ENCODE assay signal across 8 cellular contexts in genomic region chr19:6161271-6161850, GRCh38. TPM values are rescaled to one million over a fixed set of nuclear protein-coding genes. Genes with fewer than 3 reads are reported as not detected.
DNase-seq lines count a peak whose midpoint lies in the region; ATAC-seq and TF ChIP-seq lines count a peak whose summit lies in the region.

No MANE protein-coding gene starts in this region.

- no peak for TF ChIP-seq RAD21 in SK-N-SH (IDR thresholded peaks at IDR 0.05; ENCODE audit: low read length)

- H3K9ac ChIP-seq in SK-N-SH, result no peak overlapping the region

- peak overlapping the region; percentile 83 for H3K27ac Mint-ChIP-seq in activated naive CD4-positive, alpha-beta T cell treated with anti-CD3 and anti-CD28 coated beads, Interleukin-2, amount 10 ng/mL, durations not matched to agents 7 days and 5 days
- peak overlapping the region in 7 of 10 donors; percentile 41 to 86 (median 77) for H3K27ac Mint-ChIP-seq in naive thymus-derived CD8-positive, alpha-beta T cell

- no peaks in the 10 kb centered on the region for H3K4me1 ChIP-seq in SK-N-SH (ENCODE audit: control insufficient read depth in 1 of 2, insufficient read depth in 2 of 2, low read depth in 1 of 2, low read length in 1 of 2)

- no peak for TF ChIP-seq EP300 in SK-N-SH (IDR thresholded peaks at IDR 0.05; ENCODE audit: borderline replicate concordance in 1 of 2, low read depth in 1 of 2, low read length in 1 of 2)

- no peaks in the 10 kb centered on the region for H4K20me1 ChIP-seq in SK-N-SH (ENCODE audit: insufficient read depth)

- no peak for TF ChIP-seq CTCF in SK-N-SH (IDR thresholded peaks at IDR 0.05)

- H3K36me3 ChIP-seq in SK-N-SH (replicated peaks in 1 of 2; ENCODE audit: control insufficient read depth in 1 of 2, insufficient read depth in 2 of 2, low read length in 1 of 2), result no peaks in the 10 kb centered on the region

- no peak overlapping the region for H3K4me2 ChIP-seq in SK-N-SH

- no peak overlapping the region for H3K4me3 ChIP-seq in SK-N-SH (ENCODE audit: low read depth in 2 of 2, low read length in 1 of 2)

- no peaks in the 10 kb centered on the region for H3K27me3 ChIP-seq in SK-N-SH (ENCODE audit: insufficient read depth)

- in situ Hi-C loops in ACHN (cut with HindIII; ENCODE audit: low pct_ligation_motif_present, low pct_unique_long_range_greater_than_20kb, low sequenced_read_pairs), result no loop called here

- H3K9me2 ChIP-seq in SK-N-SH, result no peaks in the 10 kb centered on the region

- H3K27ac ChIP-seq in SK-N-SH (ENCODE audit: low read depth in 2 of 2, low read length in 1 of 2), result no peak overlapping the region

- peaks cover 19% of the 10 kb centered on the region for H3K9me3 Mint-ChIP-seq in activated naive CD4-positive, alpha-beta T cell treated with anti-CD3 and anti-CD28 coated beads, Interleukin-2, amount 10 ng/mL, durations not matched to agents 7 days and 5 days
- H3K9me3 Mint-ChIP-seq in naive thymus-derived CD8-positive, alpha-beta T cell, result peaks cover 0 to 25% (median 16%) of the 10 kb centered on the region in 9 donors

- DNase-seq in SK-N-SH, result peak; percentile 13
- DNase-seq in activated naive CD4-positive, alpha-beta T cell treated with anti-CD3 and anti-CD28 coated beads, Interleukin-2, amount 10 ng/mL, durations not matched to agents 7 days and 5 days, result peak; percentile 81
- peak; percentile 13 to 90 (median 74) for DNase-seq in naive thymus-derived CD8-positive, alpha-beta T cell
- DNase-seq in OCI-M2 (lab: John Stamatoyannopoulos, UW; ENCODE audit: unreplicated experiment), result no peak
- no peak for DNase-seq in ACHN
- DNase-seq in DMS79 (lab: John Stamatoyannopoulos, UW), result no peak

- no peak for ATAC-seq in SK-N-SH treated with all-trans-retinoic acid at 6 μM for 48 hours
- ATAC-seq in naive thymus-derived CD8-positive, alpha-beta T cell, result peak; percentile 83 to 88

- peaks cover 24% of the 10 kb centered on the region for H3K27me3 Mint-ChIP-seq in activated naive CD4-positive, alpha-beta T cell treated with anti-CD3 and anti-CD28 coated beads, Interleukin-2, amount 10 ng/mL, durations not matched to agents 7 days and 5 days
- no peaks in the 10 kb centered on the region for H3K27me3 Mint-ChIP-seq in naive thymus-derived CD8-positive, alpha-beta T cell

- H2AFZ ChIP-seq in SK-N-SH (ENCODE audit: low read depth), result no peak overlapping the region

- TF ChIP-seq POLR2A in Raji (IDR thresholded peaks at IDR 0.05; ENCODE audit: insufficient read depth, low read depth, low read length), result peak; percentile 43; the same call in 1 of the 2 replicates

- peaks cover 16% of the 10 kb centered on the region for H3K4me1 Mint-ChIP-seq in activated naive CD4-positive, alpha-beta T cell treated with anti-CD3 and anti-CD28 coated beads, Interleukin-2, amount 10 ng/mL, durations not matched to agents 7 days and 5 days
- H3K4me1 Mint-ChIP-seq in naive thymus-derived CD8-positive, alpha-beta T cell, result peaks cover 6 to 16% (median 11%) of the 10 kb centered on the region in 4 donors

- POLR2A ChIA-PET in SK-N-SH (lab: Yijun Ruan, JAX), result no interaction called here
- POLR2A ChIA-PET in naive thymus-derived CD8-positive, alpha-beta T cell (lab: Charles Lee), result no interaction called here

- H3K79me2 ChIP-seq in SK-N-SH (ENCODE audit: insufficient read depth), result no peaks in the 10 kb centered on the region

- H3K36me3 Mint-ChIP-seq in activated naive CD4-positive, alpha-beta T cell treated with anti-CD3 and anti-CD28 coated beads, Interleukin-2, amount 10 ng/mL, durations not matched to agents 7 days and 5 days, result peaks cover 6% of the 10 kb centered on the region
- H3K36me3 Mint-ChIP-seq in naive thymus-derived CD8-positive, alpha-beta T cell, result peaks cover 0 to 4% (median 0%) of the 10 kb centered on the region in 3 donors

- CTCF ChIA-PET in SK-N-SH (lab: Yijun Ruan, JAX), result no interaction called here
- CTCF ChIA-PET in activated naive CD4-positive, alpha-beta T cell treated with anti-CD3 and anti-CD28 coated beads, Interleukin-2, amount 10 ng/mL, durations not matched to agents 7 days and 5 days (lab: Charles Lee), result no interaction called here

- no peaks in the 10 kb centered on the region for H3F3A ChIP-seq in SK-N-SH (replicated peaks; ENCODE audit: insufficient read depth)

- H3K9me3 ChIP-seq in SK-N-SH, result no peaks in the 10 kb centered on the region

- WGBS in SK-N-SH (ENCODE audit: low lambda C conversion rate), result 29% methylated on average over 8 of the region's 8 CpGs

- H3K4me3 Mint-ChIP-seq in activated naive CD4-positive, alpha-beta T cell treated with anti-CD3 and anti-CD28 coated beads, Interleukin-2, amount 10 ng/mL, durations not matched to agents 7 days and 5 days, result no peak overlapping the region
- H3K4me3 Mint-ChIP-seq in naive thymus-derived CD8-positive, alpha-beta T cell, result peak overlapping the region in 7 of 10 donors; percentile 38 to 65 (median 54)

TF ChIP-seq in SK-N-SH, 30 proteins besides CTCF, POLR2A, EP300 and RAD21 (continues in another document):
- TF ChIP-seq RXRA (IDR thresholded peaks at IDR 0.05; ENCODE audit: borderline replicate concordance, low read depth) (no peak), FOXM1 (IDR thresholded peaks at IDR 0.05; ENCODE audit: low read depth) (no peak), USF2 (IDR thresholded peaks at IDR 0.05; ENCODE audit: borderline replicate concordance, low read depth, low read length) (no peak), GATA2 (CRISPR knock-in tag; IDR thresholded peaks at IDR 0.05) (no peak), TAF1 (IDR thresholded peaks at IDR 0.05; ENCODE audit: borderline replicate concordance, low read depth, low read length) (no peak), TCF12 (IDR thresholded peaks at IDR 0.05) (no peak), JUND (IDR thresholded peaks at IDR 0.05) (no peak), MEF2A (IDR thresholded peaks at IDR 0.05; ENCODE audit: borderline replicate concordance, low read depth) (no peak), NFIC (IDR thresholded peaks at IDR 0.05; ENCODE audit: borderline replicate concordance) (no peak), SMC3 (IDR thresholded peaks at IDR 0.05; ENCODE audit: low read depth, low read length) (no peak)
- TF ChIP-seq, protein P1, sequence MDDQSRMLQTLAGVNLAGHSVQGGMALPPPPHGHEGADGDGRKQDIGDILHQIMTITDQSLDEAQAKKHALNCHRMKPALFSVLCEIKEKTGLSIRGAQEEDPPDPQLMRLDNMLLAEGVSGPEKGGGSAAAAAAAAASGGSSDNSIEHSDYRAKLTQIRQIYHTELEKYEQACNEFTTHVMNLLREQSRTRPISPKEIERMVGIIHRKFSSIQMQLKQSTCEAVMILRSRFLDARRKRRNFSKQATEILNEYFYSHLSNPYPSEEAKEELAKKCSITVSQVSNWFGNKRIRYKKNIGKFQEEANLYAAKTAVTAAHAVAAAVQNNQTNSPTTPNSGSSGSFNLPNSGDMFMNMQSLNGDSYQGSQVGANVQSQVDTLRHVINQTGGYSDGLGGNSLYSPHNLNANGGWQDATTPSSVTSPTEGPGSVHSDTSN (IDR thresholded peaks at IDR 0.05), result no peak

TF ChIP-seq in SK-N-SH treated with all-trans-retinoic acid at 6 μM for 48 hours, 23 proteins besides CTCF, POLR2A, EP300 and RAD21 (continues in another document):
- TF ChIP-seq RARB (CRISPR knock-in tag; IDR thresholded peaks at IDR 0.05) (no peak), SNAI2 (CRISPR knock-in tag; IDR thresholded peaks at IDR 0.05) (no peak), TCF4 (CRISPR knock-in tag; IDR thresholded peaks at IDR 0.05; ENCODE audit: borderline replicate concordance) (no peak), ZFP30 (CRISPR knock-in tag; IDR thresholded peaks at IDR 0.05) (no peak), ESRRG (CRISPR knock-in tag; IDR thresholded peaks at IDR 0.05) (no peak), ZC3H10 (CRISPR knock-in tag; IDR thresholded peaks at IDR 0.05) (no peak), CSRNP3 (CRISPR knock-in tag; IDR thresholded peaks at IDR 0.05) (no peak), PPARA (CRISPR knock-in tag; IDR thresholded peaks at IDR 0.05; ENCODE audit: borderline replicate concordance) (no peak), ZNF70 (CRISPR knock-in tag; IDR thresholded peaks at IDR 0.05) (no peak), GLIS3 (CRISPR knock-in tag; IDR thresholded peaks at IDR 0.05) (no peak), ARNTL (CRISPR knock-in tag; IDR thresholded peaks at IDR 0.05; ENCODE audit: borderline replicate concordance, low read depth) (no peak), ISL1 (CRISPR knock-in tag; IDR thresholded peaks at IDR 0.05) (no peak)

RNA-seq across cellular contexts. Expression of gene ACSBG2, which starts 25.9 kb away (rescaled TPM):
- polyA plus RNA-seq in SK-N-SH (2012; rRNA removed), result not detected in 2 replicates
- polyA plus RNA-seq in SK-N-SH (2012; cell fraction: cytosol; rRNA removed), result not detected in 2 replicates
- polyA plus RNA-seq in SK-N-SH (2012; cell fraction: nucleus; rRNA removed), result not detected in 2 replicates
- not detected for total RNA-seq in naive thymus-derived CD8-positive, alpha-beta T cell
- polyA plus RNA-seq in naive thymus-derived CD8-positive, alpha-beta T cell, result under 1 TPM in 1 of 3 donors, not detected in 2; 0.07 TPM

RNA-seq across cellular contexts. Expression of gene RFX2, which starts 51.1 kb away (rescaled TPM):
- 10.0 and 12.6 TPM in 2 replicates for polyA plus RNA-seq in SK-N-SH (2012; rRNA removed)
- 7.6 and 7.9 TPM in 2 replicates for polyA plus RNA-seq in SK-N-SH (2012; cell fraction: cytosol; rRNA removed)
- polyA plus RNA-seq in SK-N-SH (2012; cell fraction: nucleus; rRNA removed), result 18.3 and 42.2 TPM in 2 replicates
- total RNA-seq in naive thymus-derived CD8-positive, alpha-beta T cell, result 1 to 10 TPM; 5.6 to 9.9 TPM
- polyA plus RNA-seq in naive thymus-derived CD8-positive, alpha-beta T cell, result 10 to 100 TPM in 1 of 3 donors, 1 to 10 TPM in 2; 4.0 to 10.4 (median 5.9) TPM

Comparison
In these comparisons a context has a peak if more than half of its experiments do, and no peak if none do; other contexts are left out.
1. DNase-seq: peak in SK-N-SH (single experiment), activated naive CD4-positive, alpha-beta T cell treated with anti-CD3 and anti-CD28 coated beads, Interleukin-2, amount 10 ng/mL, durations not matched to agents 7 days and 5 days (single experiment) and naive thymus-derived CD8-positive, alpha-beta T cell (10 of 10); none in OCI-M2 (single experiment), ACHN (single experiment) and DMS79 (single experiment).